ENCODE assay signal across 9 cellular contexts in the genomic region with DNA sequence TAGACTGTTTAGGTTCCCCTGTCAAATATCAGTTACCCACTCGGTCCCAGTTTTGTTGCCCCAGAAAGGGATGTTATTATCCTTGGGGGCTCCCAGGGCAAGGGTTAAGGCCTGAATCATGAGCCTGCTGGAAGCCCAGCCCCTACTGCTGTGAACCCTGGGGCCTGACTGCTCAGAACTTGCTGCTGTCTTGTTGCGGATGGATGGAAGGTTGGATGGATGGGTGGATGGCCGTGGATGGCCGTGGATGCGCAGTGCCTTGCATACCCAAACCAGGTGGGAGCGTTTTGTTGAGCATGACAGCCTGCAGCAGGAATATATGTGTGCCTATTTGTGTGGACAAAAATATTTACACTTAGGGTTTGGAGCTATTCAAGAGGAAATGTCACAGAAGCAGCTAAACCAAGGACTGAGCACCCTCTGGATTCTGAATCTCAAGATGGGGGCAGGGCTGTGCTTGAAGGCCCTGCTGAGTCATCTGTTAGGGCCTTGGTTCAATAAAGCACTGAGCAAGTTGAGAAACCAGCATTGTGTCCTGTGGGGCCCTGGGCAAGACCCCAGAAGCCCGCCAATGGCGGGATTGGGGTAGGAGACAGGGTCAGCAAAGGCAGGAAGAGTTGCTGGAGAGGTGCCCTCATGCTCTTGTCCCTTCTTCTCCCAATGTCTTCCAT. TPM values are rescaled to one million over a fixed set of nuclear protein-coding genes. Genes with fewer than 3 reads are reported as not detected.
A peak's percentile ranks its signal among the peaks of the same experiment; 100 is the strongest.
DNase-seq lines count a peak whose midpoint lies in the region; ATAC-seq, FAIRE-seq and TF ChIP-seq lines count a peak whose summit lies in the region.
"Had no signal": no experiment of that assay in that cellular context is flagged by ENCODE, and none has a peak within 500 bp of the region (broad histone marks: within the 10 kb centered on the region; RNA-seq: fewer than 3 reads in every experiment).

No MANE protein-coding gene starts in this region.

- H3K4me3 ChIP-seq in endothelial cell of umbilical vein (replicated peaks in 1 of 3; ENCODE audit: insufficient read depth in 1 of 3, low read depth in 1 of 3, low read length in 3 of 3) (no peak overlapping the region), GM23338 (no peak overlapping the region)

- H3K9me2 ChIP-seq in GM23338 (ENCODE audit: insufficient read depth), result no peaks in the 10 kb centered on the region

- no peak overlapping the region for H3K4me2 ChIP-seq in endothelial cell of umbilical vein (ENCODE audit: insufficient read depth, low read length)
- H3K4me2 ChIP-seq in GM23338, result no peak overlapping the region

- FAIRE-seq in endothelial cell of umbilical vein (lab: Jason Lieb, UNC), result peak; percentile 67

- no peak overlapping the region for H3K9ac ChIP-seq in endothelial cell of umbilical vein (replicated peaks; ENCODE audit: extremely low read depth, insufficient read depth, low read length)

- H3K9me3 ChIP-seq in endothelial cell of umbilical vein (replicated peaks; ENCODE audit: control insufficient read depth, insufficient read depth, low read length), result no peaks in the 10 kb centered on the region

- POLR2A ChIA-PET in endothelial cell of umbilical vein (lab: Charles Lee), result interaction anchor here (1.2 kb wide), 1 partner anchor 15 kb away, joined by 4 read pairs; the partner anchor contains the start of gene AP5S1

- H3K79me2 ChIP-seq in endothelial cell of umbilical vein (ENCODE audit: control insufficient read depth, insufficient read depth, low read length) (no peaks in the 10 kb centered on the region), GM23338 (replicated peaks; ENCODE audit: insufficient read depth) (no peaks in the 10 kb centered on the region)

- no peak for TF ChIP-seq CTCF in CD14-positive monocyte (IDR thresholded peaks at IDR 0.05)
- no peak for TF ChIP-seq CTCF in endothelial cell of umbilical vein (IDR thresholded peaks at IDR 0.05; ENCODE audit: extremely low read depth in 1 of 2, insufficient read depth in 1 of 2, low read depth in 1 of 2, low read length in 2 of 2)
- TF ChIP-seq CTCF in nephron progenitor cell (IDR thresholded peaks at IDR 0.05), result no peak
- TF ChIP-seq CTCF in GM23338 (conservative IDR thresholded peaks at IDR 0.05; ENCODE audit: low read depth in 2 of 2), result no peak
- no peak for TF ChIP-seq CTCF in GM13976 (IDR thresholded peaks at IDR 0.05; ENCODE audit: borderline replicate concordance, control extremely low read depth, extremely low read depth, insufficient read depth, missing control alignments)

- H3K27me3 ChIP-seq in endothelial cell of umbilical vein (ENCODE audit: control insufficient read depth in 2 of 2, insufficient read depth in 2 of 2, low read length in 2 of 2) (no peaks in the 10 kb centered on the region), GM23338 (ENCODE audit: insufficient read depth) (no peaks in the 10 kb centered on the region)

- DNase-seq in CD14-positive monocyte (ENCODE audit: low spot score), result peak; percentile 25
- peak; percentile 89 for DNase-seq in RPMI7951 (ENCODE audit: low read depth)
- no peak for DNase-seq in endothelial cell of umbilical vein (ENCODE audit: low read depth, low spot score)
- no peak for DNase-seq in nephron progenitor cell
- DNase-seq in NCI-H187 (lab: John Stamatoyannopoulos, UW), result no peak
- DNase-seq in GM23338 (ENCODE audit: low spot score), result no peak
- no peak for DNase-seq in GM13976 (ENCODE audit: low spot score)

- TF ChIP-seq POLR2A in endothelial cell of umbilical vein (IDR thresholded peaks at IDR 0.05; ENCODE audit: low read depth, low read length), result no peak

- no peaks in the 10 kb centered on the region for H3K9me1 ChIP-seq in endothelial cell of umbilical vein (replicated peaks; ENCODE audit: control insufficient read depth, extremely low read depth, insufficient read depth, low read length)

- H3K27ac Mint-ChIP-seq in CD14-positive monocyte (peak overlapping the region; percentile 9 to 86 (median 50)), nephron progenitor cell (peak overlapping the region; percentile 34), GM23338 (no peak overlapping the region)

- ATAC-seq in GM18861 (IDR thresholded peaks at IDR 0.05; ENCODE audit: unreplicated experiment) (no peak), GM23338 (no peak)

- in situ Hi-C loops in GM13976 (cut with MboI; ENCODE audit: low sequenced_read_pairs, unreplicated experiment), result no loop called here

- H3F3A ChIP-seq in GM23338 (replicated peaks; ENCODE audit: low read depth), result peaks cover 4% of the 10 kb centered on the region; the same call in 1 of the 2 replicates

- H3K4me1 ChIP-seq in endothelial cell of umbilical vein (ENCODE audit: control insufficient read depth, extremely low read depth, insufficient read depth, low read length) (peaks cover 23% of the 10 kb centered on the region), GM23338 (ENCODE audit: insufficient read depth) (peaks cover 18% of the 10 kb centered on the region)

- intact Hi-C loops in CD14-positive monocyte (cut with micrococcal nuclease) (no loop called here), endothelial cell of umbilical vein (cut with micrococcal nuclease) (no loop called here)

- no peaks in the 10 kb centered on the region for H4K20me1 ChIP-seq in endothelial cell of umbilical vein (replicated peaks; ENCODE audit: control insufficient read depth, extremely low read depth, insufficient read depth, low read length)
- no peaks in the 10 kb centered on the region; the same call in 1 of the 2 replicates for H4K20me1 ChIP-seq in GM23338 (replicated peaks; ENCODE audit: insufficient read depth)

- H3K4me3 Mint-ChIP-seq in CD14-positive monocyte (no peak overlapping the region), nephron progenitor cell (no peak overlapping the region), GM23338 (no peak overlapping the region)

- H3K36me3 ChIP-seq in endothelial cell of umbilical vein (ENCODE audit: control insufficient read depth in 2 of 2, extremely low read depth in 1 of 2, insufficient read depth in 2 of 2, low read length in 2 of 2), result peaks cover 0 to 26% of the 10 kb centered on the region in 2 experiments
- H3K36me3 ChIP-seq in GM23338 (ENCODE audit: insufficient read depth), result no peaks in the 10 kb centered on the region

- H3K27me3 Mint-ChIP-seq in CD14-positive monocyte (ENCODE audit: low read depth in 3 of 3) (peaks cover 0 to 2% (median 1%) of the 10 kb centered on the region in 3 donors), nephron progenitor cell (ENCODE audit: low read depth, poor library complexity) (peaks cover 6% of the 10 kb centered on the region), GM23338 (ENCODE audit: insufficient read depth, low read depth, poor library complexity) (peaks cover 16% of the 10 kb centered on the region)

- H2AFZ ChIP-seq in endothelial cell of umbilical vein (ENCODE audit: low read depth, low read length) (no peak overlapping the region), GM23338 (no peak overlapping the region)

- dilution Hi-C loops in endothelial cell of umbilical vein (cut with MboI; ENCODE audit: extremely low pct_ligation_motif_present, low sequenced_read_pairs), result no loop called here

- H3K9me3 Mint-ChIP-seq in CD14-positive monocyte, result peaks cover 0 to 3% (median 0%) of the 10 kb centered on the region in 7 donors
- H3K9me3 Mint-ChIP-seq in nephron progenitor cell, result no peaks in the 10 kb centered on the region
- H3K9me3 Mint-ChIP-seq in GM23338, result no peaks in the 10 kb centered on the region; the same call in 2 of the 3 replicates

- H3K36me3 Mint-ChIP-seq in CD14-positive monocyte (peaks cover 29 to 41% of the 10 kb centered on the region in 2 donors), nephron progenitor cell (ENCODE audit: low read depth) (peaks cover 27% of the 10 kb centered on the region), GM23338 (ENCODE audit: low read depth) (peaks cover 50% of the 10 kb centered on the region)

- peaks cover 75% of the 10 kb centered on the region for H3K4me1 Mint-ChIP-seq in CD14-positive monocyte
- H3K4me1 Mint-ChIP-seq in nephron progenitor cell, result peaks cover 29% of the 10 kb centered on the region
- H3K4me1 Mint-ChIP-seq in GM23338, result peaks cover 30% of the 10 kb centered on the region

- CTCF ChIA-PET in endothelial cell of umbilical vein (lab: Charles Lee), result interaction anchor here (0.6 to 0.9 kb wide), 2 partner anchors 10 to 26 kb away, joined by 4 read pairs; partner anchors contain the start of gene CDC25B

- peak overlapping the region; percentile 6 for H3K27ac ChIP-seq in endothelial cell of umbilical vein (ENCODE audit: insufficient read depth, low read depth, low read length)
- H3K27ac ChIP-seq in GM23338 (ENCODE audit: low read depth), result no peak overlapping the region

- TSS peak; percentile 26 for BruUV-seq in endothelial cell of umbilical vein (replicated peaks; lab: Mats Ljungman, UMichigan)

RNA-seq across cellular contexts. Expression of gene CDC25B, which starts 9.6 kb away (rescaled TPM):
- polyA plus RNA-seq in CD14-positive monocyte (1 to 10 TPM; 3.6 to 4.0 TPM), endothelial cell of umbilical vein (45.3 and 46.7 TPM in 2 replicates), GM23338 (2016; fragmentation: Nextera tagmentation; extraction: Ambion mirVana) (9.8 and 10.5 TPM in 2 replicates)
- 133 and 136 TPM in 2 replicates for total RNA-seq in RPMI7951 (2014; rRNA removed; shearing (Covaris generic))
- 62.2 and 76.5 TPM in 2 replicates for total RNA-seq in endothelial cell of umbilical vein
- polyA plus RNA-seq in endothelial cell of umbilical vein (2011; cell fraction: cytosol; rRNA removed), result 47.7 and 49.7 TPM in 2 replicates
- polyA plus RNA-seq in endothelial cell of umbilical vein (2011; cell fraction: nucleus; rRNA removed), result 123 and 124 TPM in 2 replicates
- polyA plus RNA-seq in endothelial cell of umbilical vein (2012), result 40.0 and 48.6 TPM in 2 replicates
- 26.3 and 28.3 TPM in 2 replicates for polyA minus RNA-seq in endothelial cell of umbilical vein
- 47.7 TPM for polyA minus RNA-seq in endothelial cell of umbilical vein (2011; cell fraction: cytosol; rRNA and poly(A)+ RNA removed)
- 22.3 and 26.4 TPM in 2 replicates for polyA minus RNA-seq in endothelial cell of umbilical vein (2011; cell fraction: nucleus; rRNA and poly(A)+ RNA removed)
- total RNA-seq in GM23338 (2014; rRNA removed; shearing (Covaris generic)), result 19.9 and 33.0 TPM in 2 replicates

RNA-seq across cellular contexts. Expression of gene AP5S1, which starts 14.6 kb away (rescaled TPM):
- polyA plus RNA-seq in CD14-positive monocyte, result 10 to 100 TPM in 1 of 2 donors, 1 to 10 TPM in 1; 8.6 to 10.8 TPM
- total RNA-seq in RPMI7951 (2014; rRNA removed; shearing (Covaris generic)), result 28.5 and 29.7 TPM in 2 replicates
- total RNA-seq in endothelial cell of umbilical vein, result 19.2 and 22.0 TPM in 2 replicates
- 15.7 and 20.1 TPM in 2 replicates for polyA plus RNA-seq in endothelial cell of umbilical vein
- polyA plus RNA-seq in endothelial cell of umbilical vein (2011; cell fraction: cytosol; rRNA removed), result 8.7 and 12.2 TPM in 2 replicates
- 9.3 and 10.6 TPM in 2 replicates for polyA plus RNA-seq in endothelial cell of umbilical vein (2011; cell fraction: nucleus; rRNA removed)
- polyA plus RNA-seq in endothelial cell of umbilical vein (2012), result 12.3 and 15.2 TPM in 2 replicates
- 16.6 and 23.7 TPM in 2 replicates for polyA minus RNA-seq in endothelial cell of umbilical vein
- 11.7 TPM for polyA minus RNA-seq in endothelial cell of umbilical vein (2011; cell fraction: cytosol; rRNA and poly(A)+ RNA removed)
- 10.9 and 13.1 TPM in 2 replicates for polyA minus RNA-seq in endothelial cell of umbilical vein (2011; cell fraction: nucleus; rRNA and poly(A)+ RNA removed)
- total RNA-seq in GM23338 (2014; rRNA removed; shearing (Covaris generic)), result 1.2 and 1.8 TPM in 2 replicates
- 1.8 and 2.8 TPM in 2 replicates for polyA plus RNA-seq in GM23338 (2016; fragmentation: Nextera tagmentation; extraction: Ambion mirVana)

RNA-seq across cellular contexts. Expression of gene CENPB, which starts 19.2 kb away (rescaled TPM):
- polyA plus RNA-seq in CD14-positive monocyte (1 to 10 TPM; 1.1 to 1.4 TPM), endothelial cell of umbilical vein (30.4 and 35.7 TPM in 2 replicates), GM23338 (2016; fragmentation: Nextera tagmentation; extraction: Ambion mirVana) (9.5 and 10.8 TPM in 2 replicates)
- 65.2 and 122 TPM in 2 replicates for total RNA-seq in RPMI7951 (2014; rRNA removed; shearing (Covaris generic))
- 82.2 and 90.3 TPM in 2 replicates for total RNA-seq in endothelial cell of umbilical vein
- 31.2 and 35.9 TPM in 2 replicates for polyA plus RNA-seq in endothelial cell of umbilical vein (2011; cell fraction: cytosol; rRNA removed)
- 20.1 and 24.4 TPM in 2 replicates for polyA plus RNA-seq in endothelial cell of umbilical vein (2011; cell fraction: nucleus; rRNA removed)
- 57.3 and 58.0 TPM in 2 replicates for polyA plus RNA-seq in endothelial cell of umbilical vein (2012)
- 36.7 and 45.2 TPM in 2 replicates for polyA minus RNA-seq in endothelial cell of umbilical vein
- polyA minus RNA-seq in endothelial cell of umbilical vein (2011; cell fraction: cytosol; rRNA and poly(A)+ RNA removed), result 53.1 TPM
- 10.9 and 19.3 TPM in 2 replicates for polyA minus RNA-seq in endothelial cell of umbilical vein (2011; cell fraction: nucleus; rRNA and poly(A)+ RNA removed)
- 44.3 and 52.1 TPM in 2 replicates for total RNA-seq in GM23338 (2014; rRNA removed; shearing (Covaris generic))

RNA-seq across cellular contexts. Expression of gene SPEF1, which starts 24.5 kb away (rescaled TPM):
- polyA plus RNA-seq in CD14-positive monocyte (not detected), endothelial cell of umbilical vein (0.07 and 0.10 TPM in 2 replicates), GM23338 (2016; fragmentation: Nextera tagmentation; extraction: Ambion mirVana) (0.68 and 0.85 TPM in 2 replicates)
- 0.78 TPM in 1 of 2 replicates, not detected in the other for total RNA-seq in RPMI7951 (2014; rRNA removed; shearing (Covaris generic))
- total RNA-seq in endothelial cell of umbilical vein, result 0.32 and 0.44 TPM in 2 replicates
- not detected in 2 replicates for polyA plus RNA-seq in endothelial cell of umbilical vein (2011; cell fraction: cytosol; rRNA removed)
- polyA plus RNA-seq in endothelial cell of umbilical vein (2011; cell fraction: nucleus; rRNA removed), result 0.38 and 0.43 TPM in 2 replicates
- not detected in 2 replicates for polyA plus RNA-seq in endothelial cell of umbilical vein (2012)
- polyA minus RNA-seq in endothelial cell of umbilical vein, result 0.15 TPM in 1 of 2 replicates, not detected in the other
- polyA minus RNA-seq in endothelial cell of umbilical vein (2011; cell fraction: cytosol; rRNA and poly(A)+ RNA removed), result not detected
- polyA minus RNA-seq in endothelial cell of umbilical vein (2011; cell fraction: nucleus; rRNA and poly(A)+ RNA removed), result not detected in 2 replicates
- total RNA-seq in GM23338 (2014; rRNA removed; shearing (Covaris generic)), result 0.69 and 1.3 TPM in 2 replicates
- total RNA-seq: mononuclear cell had no signal

RNA-seq across cellular contexts. Expression of gene ADISSP, which starts 38.2 kb away (rescaled TPM):
- 10 to 100 TPM; 59.6 to 68.5 TPM for polyA plus RNA-seq in CD14-positive monocyte
- 52.7 and 73.8 TPM in 2 replicates for total RNA-seq in RPMI7951 (2014; rRNA removed; shearing (Covaris generic))
- 55.0 and 55.8 TPM in 2 replicates for total RNA-seq in endothelial cell of umbilical vein
- polyA plus RNA-seq in endothelial cell of umbilical vein, result 67.5 and 77.3 TPM in 2 replicates
- 45.2 and 56.7 TPM in 2 replicates for polyA plus RNA-seq in endothelial cell of umbilical vein (2011; cell fraction: cytosol; rRNA removed)
- polyA plus RNA-seq in endothelial cell of umbilical vein (2011; cell fraction: nucleus; rRNA removed), result 18.9 and 21.4 TPM in 2 replicates
- 47.5 and 73.9 TPM in 2 replicates for polyA plus RNA-seq in endothelial cell of umbilical vein (2012)
- 20.1 and 23.0 TPM in 2 replicates for polyA minus RNA-seq in endothelial cell of umbilical vein
- polyA minus RNA-seq in endothelial cell of umbilical vein (2011; cell fraction: cytosol; rRNA and poly(A)+ RNA removed), result 34.4 TPM
- polyA minus RNA-seq in endothelial cell of umbilical vein (2011; cell fraction: nucleus; rRNA and poly(A)+ RNA removed), result 7.3 and 11.2 TPM in 2 replicates
- total RNA-seq in GM23338 (2014; rRNA removed; shearing (Covaris generic)), result 79.0 and 86.6 TPM in 2 replicates
- polyA plus RNA-seq in GM23338 (2016; fragmentation: Nextera tagmentation; extraction: Ambion mirVana), result 126 and 131 TPM in 2 replicates

Comparison
In these comparisons a context has a peak if more than half of its experiments do, and no peak if none do; other contexts are left out.
1. DNase-seq: peak in CD14-positive monocyte (single experiment) and RPMI7951 (single experiment); none in endothelial cell of umbilical vein (single experiment), nephron progenitor cell (single experiment), NCI-H187 (0 of 2), GM23338 (single experiment) and GM13976 (single experiment).